ENCODE assay signal across 16 cellular contexts in the genomic region with DNA sequence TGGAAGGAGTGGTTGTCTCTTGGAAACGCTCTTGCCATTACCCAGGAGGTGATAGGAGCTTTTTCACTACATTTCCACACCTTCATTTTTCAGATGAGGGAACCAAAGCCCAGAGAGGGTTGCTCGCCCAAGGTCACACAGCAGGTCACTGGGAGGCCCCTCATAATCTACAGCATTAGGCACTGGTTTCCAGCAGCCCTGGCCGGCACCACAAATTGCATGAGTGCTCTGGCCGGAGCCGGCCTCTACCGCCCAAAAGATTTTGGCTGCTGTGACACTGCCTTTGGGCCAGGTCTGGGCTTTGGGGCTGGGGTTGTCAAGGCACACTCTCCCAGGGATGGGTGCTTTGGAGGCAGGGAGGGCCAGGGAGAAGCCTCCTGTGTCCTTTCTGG. TPM values are rescaled to one million over a fixed set of nuclear protein-coding genes. Genes with fewer than 3 reads are reported as not detected.
A peak's percentile ranks its signal among the peaks of the same experiment; 100 is the strongest.
DNase-seq lines count a peak whose midpoint lies in the region; ATAC-seq and TF ChIP-seq lines count a peak whose summit lies in the region.
"Had no signal": no experiment of that assay in that cellular context is flagged by ENCODE, and none has a peak within 500 bp of the region (broad histone marks: within the 10 kb centered on the region; RNA-seq: fewer than 3 reads in every experiment).

No MANE protein-coding gene starts in this region.

- peak overlapping the region; percentile 79 for H3K27ac Mint-ChIP-seq in Calu3 (ENCODE audit: unreplicated experiment)
- peak overlapping the region; percentile 97 for H3K27ac Mint-ChIP-seq in T-helper 17 cell
- H3K27ac Mint-ChIP-seq: activated T-helper 2 cell treated with anti-CD3 and anti-CD28 coated beads, Interferon-gamma antibody, Interleukin-2, Interleukin-4, amounts not matched to agents 10 μg/mL and 5 μg/mL and 100 μg/mL, durations not matched to agents 14 hours and 24 hours and 36 hours had no signal

- H3K9me3 ChIP-seq in T-helper 17 cell (ENCODE audit: control insufficient read depth, low read length, poor library complexity, severe bottlenecking) (no peaks in the 10 kb centered on the region), hepatocyte (ENCODE audit: low read depth) (no peaks in the 10 kb centered on the region), stomach (peaks cover 0 to 5% (median 0%) of the 10 kb centered on the region in 4 donors)
- H3K9me3 ChIP-seq: SJCRH30 had no signal

- H2AFZ ChIP-seq in hepatocyte = no peak overlapping the region

- CTCF ChIA-PET in Calu3 (lab: Charles Lee) = interaction anchor here (1.2 to 1.7 kb wide), 2 partner anchors 14 to 17 kb away, joined by 4 to 12 read pairs; no protein-coding TSS in a partner anchor

- BruUV-seq in Calu3 (replicated peaks; lab: Mats Ljungman, UMichigan) = no TSS peak

- no peak for TF ChIP-seq POLR2A in stomach (IDR thresholded peaks at IDR 0.05)

- H3K27me3 ChIP-seq in hepatocyte (no peaks in the 10 kb centered on the region), stomach (no peaks in the 10 kb centered on the region)
- H3K27me3 ChIP-seq: SJCRH30, spleen had no signal

- H3K27ac ChIP-seq in hepatocyte = no peak overlapping the region
- H3K27ac ChIP-seq in stomach = peak overlapping the region in 4 of 5 donors; percentile 82 to 92 (median 88)
- H3K27ac ChIP-seq: C4-2B, SJCRH30 had no signal

- peaks cover 57% of the 10 kb centered on the region for H4K20me1 ChIP-seq in hepatocyte (ENCODE audit: insufficient read depth, poor library complexity, severe bottlenecking)

- DNase-seq in Calu3 (no peak), T-helper 17 cell (no peak), hepatocyte (ENCODE audit: low spot score) (no peak), stomach (no peak), GM10266 (ENCODE audit: extremely low spot score) (no peak), Kasumi-1 (lab: John Stamatoyannopoulos, UW) (no peak), NCI-H526 (lab: John Stamatoyannopoulos, UW) (no peak)
- DNase-seq: activated CD4-positive, alpha-beta T cell treated with anti-CD3 and anti-CD28 coated beads, Interleukin-2, amount 50 U/mL, for 48 hours; effector CD8-positive, alpha-beta T cell; mesendoderm; spleen had no signal

- peak overlapping the region; percentile 41 for H3K4me2 ChIP-seq in hepatocyte

- peaks cover 47% of the 10 kb centered on the region for H3K4me1 ChIP-seq in hepatocyte (ENCODE audit: insufficient read depth)
- peaks cover 71 to 82% (median 77%) of the 10 kb centered on the region in 4 donors for H3K4me1 ChIP-seq in stomach

- no peak for TF ChIP-seq EP300 in stomach (IDR thresholded peaks at IDR 0.05)

- peaks cover 57% of the 10 kb centered on the region for H3K4me1 Mint-ChIP-seq in Calu3 (ENCODE audit: low read depth, unreplicated experiment)
- peaks cover 37% of the 10 kb centered on the region for H3K4me1 Mint-ChIP-seq in T-helper 17 cell

- peaks cover 97% of the 10 kb centered on the region for H3K79me2 ChIP-seq in hepatocyte

- peaks cover 95% of the 10 kb centered on the region for H3K36me3 Mint-ChIP-seq in Calu3 (ENCODE audit: insufficient read depth, unreplicated experiment)
- H3K36me3 Mint-ChIP-seq in T-helper 17 cell (ENCODE audit: low read depth) = no peaks in the 10 kb centered on the region

- no peak overlapping the region for H3K4me3 Mint-ChIP-seq in Calu3 (ENCODE audit: low read depth, unreplicated experiment)
- no peak overlapping the region for H3K4me3 Mint-ChIP-seq in T-helper 17 cell

- no peaks in the 10 kb centered on the region for H3K9me2 ChIP-seq in hepatocyte (replicated peaks; ENCODE audit: insufficient read depth)

- H3K27me3 Mint-ChIP-seq in Calu3 (ENCODE audit: unreplicated experiment) (no peaks in the 10 kb centered on the region), T-helper 17 cell (no peaks in the 10 kb centered on the region)

- no peak for ATAC-seq in T-helper 17 cell
- ATAC-seq in HG02571 (IDR thresholded peaks at IDR 0.05; ENCODE audit: unreplicated experiment) = no peak

- H3K36me3 ChIP-seq in hepatocyte (replicated peaks; ENCODE audit: insufficient read depth, low read depth) (no peaks in the 10 kb centered on the region), stomach (peaks cover 0 to 20% (median 17%) of the 10 kb centered on the region in 4 donors)
- H3K36me3 ChIP-seq: SJCRH30 had no signal

- WGBS in hepatocyte (ENCODE audit: low lambda C conversion rate, missing lambda C conversion rate) = 93% methylated on average over 6 of the region's 6 CpGs
- WGBS in stomach, 5 donors = 61 to 79% (median 75%) methylated on average over 6 of the region's 6 CpGs

- intact Hi-C loops in Calu3 (cut with micrococcal nuclease; ENCODE audit: unreplicated experiment) (no loop called here), stomach (cut with DNase I; ENCODE audit: low total_unique reads) (no loop called here)

- no peak for TF ChIP-seq CTCF in Calu3 (IDR thresholded peaks at IDR 0.05; ENCODE audit: unreplicated experiment)
- TF ChIP-seq CTCF in hepatocyte (IDR thresholded peaks at IDR 0.05; ENCODE audit: poor library complexity) = no peak
- no peak for TF ChIP-seq CTCF in stomach (IDR thresholded peaks at IDR 0.05)
- TF ChIP-seq CTCF in GM10266 (IDR thresholded peaks at IDR 0.05; ENCODE audit: control insufficient read depth, insufficient read depth, low read depth, missing control alignments) = no peak

- H3K4me3 ChIP-seq in hepatocyte (no peak overlapping the region), stomach (no peak overlapping the region)
- H3K4me3 ChIP-seq: GM12878, SJCRH30, spleen had no signal

- no peaks in the 10 kb centered on the region for H3K9me3 Mint-ChIP-seq in Calu3 (ENCODE audit: low read depth, unreplicated experiment)

RNA-seq across cellular contexts. Expression of a gene that starts 15.4 kb away (rescaled TPM):
- total RNA-seq in Calu3 (2022) (173 and 239 TPM in 2 replicates), T-helper 17 cell (10 to 100 TPM; 31.0 to 38.3 TPM), hepatocyte (98.9 and 103 TPM in 2 replicates), stomach (100 to 1,000 TPM in 1 of 5 donors, 10 to 100 TPM in 4; 15.1 to 103 (median 54.2) TPM)
- polyA plus RNA-seq in hepatocyte (75.9 and 84.1 TPM in 2 replicates), stomach (100 to 1,000 TPM in 1 of 3 donors, 10 to 100 TPM in 2; 50.2 to 102 (median 62.2) TPM)

RNA-seq across cellular contexts. Expression of a gene that starts 41.3 kb away (rescaled TPM):
- not detected in 2 replicates for total RNA-seq in Calu3 (2022)
- not detected for total RNA-seq in T-helper 17 cell
- 0.20 TPM in 1 of 2 replicates, not detected in the other for total RNA-seq in hepatocyte
- not detected in 2 replicates for polyA plus RNA-seq in hepatocyte
- total RNA-seq in stomach = not detected
- not detected for polyA plus RNA-seq in stomach
- total RNA-seq: activated T-helper 2 cell treated with anti-CD3 and anti-CD28 coated beads, Interferon-gamma antibody, Interleukin-2, Interleukin-4, amounts not matched to agents 10 μg/mL and 5 μg/mL and 100 μg/mL, durations not matched to agents 14 hours and 24 hours and 36 hours; GM12878; SJCRH30 had no signal
- polyA plus RNA-seq: GM12878 had no signal
